In genomic region chr17:73342057-73342522, GRCh38 we compare ENCODE assay signal across 8 cellular contexts. TPM values are rescaled to one million over a fixed set of nuclear protein-coding genes. Genes with fewer than 3 reads are reported as not detected.
DNase-seq lines count a peak whose midpoint lies in the region; ATAC-seq and TF ChIP-seq lines count a peak whose summit lies in the region.

No MANE protein-coding gene starts in this region.

- no peak overlapping the region for H3K4me3 Mint-ChIP-seq in mesothelial cell of epicardium

- H3K4me3 ChIP-seq in BE2C (ENCODE audit: low read depth, low read length) (no peak overlapping the region), epithelial cell of esophagus (ENCODE audit: low read length) (no peak overlapping the region), aorta (ENCODE audit: low read length in 2 of 2) (no peak overlapping the region)

- peak overlapping the region; percentile 92 for H3K27ac Mint-ChIP-seq in mesothelial cell of epicardium

- WGBS in aorta, 2 donors, result 22 to 25% methylated on average over 12 of the region's 12 CpGs

- H3K36me3 ChIP-seq in BE2C (no peaks in the 10 kb centered on the region), aorta (ENCODE audit: control insufficient read depth in 1 of 2, insufficient read depth in 2 of 2, low read length in 1 of 2) (no peaks in the 10 kb centered on the region)

- H3K27me3 ChIP-seq in BE2C (no peaks in the 10 kb centered on the region), aorta (ENCODE audit: control insufficient read depth in 1 of 2, insufficient read depth in 2 of 2, low read length in 1 of 2) (no peaks in the 10 kb centered on the region)

- H3K9me3 Mint-ChIP-seq in mesothelial cell of epicardium, result no peaks in the 10 kb centered on the region

- intact Hi-C loops in aorta (cut with DNase I), result loop anchor here in 1 of 2 donors (5.0 kb wide), 1 partner anchor 35 kb away; no protein-coding TSS in a partner anchor

- H3K27me3 Mint-ChIP-seq in mesothelial cell of epicardium (ENCODE audit: low read depth), result no peaks in the 10 kb centered on the region

- H3K4me1 ChIP-seq in BE2C, result peaks cover 28% of the 10 kb centered on the region
- no peaks in the 10 kb centered on the region for H3K4me1 ChIP-seq in aorta (ENCODE audit: control insufficient read depth in 1 of 2, insufficient read depth in 2 of 2, low read length in 2 of 2)

- no peak overlapping the region for H3K27ac ChIP-seq in aorta (ENCODE audit: low read depth in 1 of 2, low read length in 2 of 2)

- TF ChIP-seq CTCF in BE2C (IDR thresholded peaks at IDR 0.05; ENCODE audit: low read depth, low read length) (no peak), epithelial cell of esophagus (IDR thresholded peaks at IDR 0.05; ENCODE audit: insufficient read depth, low read depth, low read length, missing control alignments) (no peak), mesothelial cell of epicardium (IDR thresholded peaks at IDR 0.05; ENCODE audit: unreplicated experiment) (no peak)

- H3K4me1 Mint-ChIP-seq in mesothelial cell of epicardium, result peaks cover 55% of the 10 kb centered on the region

- peaks cover 3% of the 10 kb centered on the region for H3K36me3 Mint-ChIP-seq in mesothelial cell of epicardium

- DNase-seq in BE2C (peak; percentile 77), NCI-H524 treated with DMSO at 0.1 percent for 48 hours (lab: John Stamatoyannopoulos, UW) (peak; percentile 95), epithelial cell of esophagus (ENCODE audit: low read depth) (peak; percentile 84), mesothelial cell of epicardium (ENCODE audit: low spot score in 2 of 2, unreplicated experiment in 2 of 2) (peak in 1 of 2 experiments; percentile 69), aorta (peak; percentile 87 to 88)
- DNase-seq in activated T-cell treated with anti-CD3 and anti-CD28 coated beads, Interleukin-2, amount 50 U/mL, for 1 hour, result no peak

- H3K9me3 ChIP-seq in BE2C (no peaks in the 10 kb centered on the region), aorta (ENCODE audit: control insufficient read depth, low read length) (no peaks in the 10 kb centered on the region)

- peak; percentile 63 for ATAC-seq in aorta (ENCODE audit: low FRiP score)
- ATAC-seq in HG02973 (IDR thresholded peaks at IDR 0.05; ENCODE audit: unreplicated experiment), result no peak
- no peak for ATAC-seq in HG03457 (IDR thresholded peaks at IDR 0.05; ENCODE audit: unreplicated experiment)

RNA-seq across cellular contexts. Expression of gene CDC42EP4, which starts 30.3 kb away (rescaled TPM):
- 63.5 TPM for polyA plus RNA-seq in BE2C (2012; ENCODE audit: insufficient read depth, insufficient read length, low read depth)
- total RNA-seq in mesothelial cell of epicardium (68.4 to 71.3 TPM (median 70.3 TPM) in 3 replicates), aorta (10 to 100 TPM; 62.8 to 73.7 TPM)
- polyA plus RNA-seq in aorta, result 10 to 100 TPM; 23.6 to 23.8 TPM
